Comparison of ENCODE assay signal across 14 cellular contexts in the genomic region with DNA sequence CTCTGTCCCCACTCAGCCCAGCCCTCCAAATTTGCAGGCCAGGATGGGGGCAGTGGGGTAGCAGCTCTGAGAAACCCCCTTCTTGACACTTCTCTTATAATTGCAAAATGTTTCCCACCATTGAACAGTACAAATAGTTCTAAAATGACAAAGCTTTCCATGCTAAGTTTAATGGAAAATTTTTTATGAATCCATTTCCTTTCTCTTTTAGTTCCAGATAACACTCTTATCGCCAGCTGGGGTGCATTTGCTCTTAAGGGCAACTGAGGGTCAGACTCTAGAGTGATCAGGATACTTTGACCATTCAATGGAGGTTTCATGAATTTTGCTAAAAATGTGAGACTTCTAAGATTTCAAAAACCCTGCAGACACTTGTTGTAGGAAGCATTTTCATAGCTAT. TPM values are rescaled to one million over a fixed set of nuclear protein-coding genes. Genes with fewer than 3 reads are reported as not detected.
DNase-seq lines count a peak whose midpoint lies in the region; ATAC-seq, FAIRE-seq and TF ChIP-seq lines count a peak whose summit lies in the region.
"Had no signal": no experiment of that assay in that cellular context is flagged by ENCODE, and none has a peak within 500 bp of the region (broad histone marks: within the 10 kb centered on the region; RNA-seq: fewer than 3 reads in every experiment).

No MANE protein-coding gene starts in this region.

- peaks cover 0 to 24% of the 10 kb centered on the region in 2 donors for H3K36me3 ChIP-seq in left lung

- H3K9me3 ChIP-seq in right cardiac atrium (ENCODE audit: control insufficient read depth, low read length) (no peaks in the 10 kb centered on the region), left lung (no peaks in the 10 kb centered on the region)

- TF ChIP-seq CTCF in activated CD8-positive, alpha-beta T cell treated with anti-CD3 and anti-CD28 coated beads for 36 hours (IDR thresholded peaks at IDR 0.05) = no peak
- no peak for TF ChIP-seq CTCF in left lung (IDR thresholded peaks at IDR 0.05)

- WGBS in right cardiac atrium = 18% methylated on average over 1 of the region's 1 CpG

- no peaks in the 10 kb centered on the region for H3K9me3 Mint-ChIP-seq in activated CD8-positive, alpha-beta T cell treated with anti-CD3 and anti-CD28 coated beads for 36 hours
- H3K9me3 Mint-ChIP-seq in stimulated activated naive B cell treated with anti-CD40 and anti-IgM and Interleukin-4, amounts not matched to agents 10 μg/mL and 1 μg/mL and 100 μg/mL, for 72 hours = peaks cover 0 to 1% of the 10 kb centered on the region in 2 donors
- no peaks in the 10 kb centered on the region for H3K9me3 Mint-ChIP-seq in T-helper 2 cell treated with Interferon-gamma antibody and Interleukin-4, amounts not matched to agents 5 μg/mL and 100 μg/mL, for 36 hours

- peaks cover 29% of the 10 kb centered on the region for H3K36me3 Mint-ChIP-seq in activated CD8-positive, alpha-beta T cell treated with anti-CD3 and anti-CD28 coated beads for 36 hours (ENCODE audit: low read depth)
- H3K36me3 Mint-ChIP-seq in stimulated activated naive B cell treated with anti-CD40 and anti-IgM and Interleukin-4, amounts not matched to agents 10 μg/mL and 1 μg/mL and 100 μg/mL, for 72 hours = peaks cover 51 to 74% of the 10 kb centered on the region in 2 donors
- peaks cover 5% of the 10 kb centered on the region for H3K36me3 Mint-ChIP-seq in T-helper 2 cell treated with Interferon-gamma antibody and Interleukin-4, amounts not matched to agents 5 μg/mL and 100 μg/mL, for 36 hours (ENCODE audit: low read depth)

- H3K27ac Mint-ChIP-seq in activated CD8-positive, alpha-beta T cell treated with anti-CD3 and anti-CD28 coated beads for 36 hours = no peak overlapping the region
- peak overlapping the region; percentile 98 for H3K27ac Mint-ChIP-seq in stimulated activated naive B cell treated with anti-CD40 and anti-IgM and Interleukin-4, amounts not matched to agents 10 μg/mL and 1 μg/mL and 100 μg/mL, for 72 hours
- no peak overlapping the region for H3K27ac Mint-ChIP-seq in T-helper 2 cell treated with Interferon-gamma antibody and Interleukin-4, amounts not matched to agents 5 μg/mL and 100 μg/mL, for 36 hours

- intact Hi-C loops in activated CD8-positive, alpha-beta T cell treated with anti-CD3 and anti-CD28 coated beads for 36 hours (cut with micrococcal nuclease) = no loop called here
- intact Hi-C loops in right cardiac atrium (cut with DNase I) (loop anchor here in 1 of 4 donors (5.0 kb wide), 1 partner anchor 33 kb away; no protein-coding TSS in a partner anchor), left lung (cut with DNase I) (no loop called here)

- no peaks in the 10 kb centered on the region for H3K27me3 Mint-ChIP-seq in activated CD8-positive, alpha-beta T cell treated with anti-CD3 and anti-CD28 coated beads for 36 hours
- H3K27me3 Mint-ChIP-seq in stimulated activated naive B cell treated with anti-CD40 and anti-IgM and Interleukin-4, amounts not matched to agents 10 μg/mL and 1 μg/mL and 100 μg/mL, for 72 hours = no peaks in the 10 kb centered on the region
- H3K27me3 Mint-ChIP-seq in T-helper 2 cell treated with Interferon-gamma antibody and Interleukin-4, amounts not matched to agents 5 μg/mL and 100 μg/mL, for 36 hours (ENCODE audit: low read depth) = no peaks in the 10 kb centered on the region
- H3K27me3 Mint-ChIP-seq: CD4-positive, CD25-positive, alpha-beta regulatory T cell had no signal

- H3K4me1 ChIP-seq in right cardiac atrium (ENCODE audit: control insufficient read depth, insufficient read depth, low read length) (peaks cover 51% of the 10 kb centered on the region), left lung (peaks cover 0 to 54% of the 10 kb centered on the region in 2 donors)

- H3K27me3 ChIP-seq in right cardiac atrium (ENCODE audit: control insufficient read depth, insufficient read depth) (no peaks in the 10 kb centered on the region), left lung (no peaks in the 10 kb centered on the region)

- H3K27ac ChIP-seq in right cardiac atrium (ENCODE audit: low read length) (peak overlapping the region; percentile 77), left lung (peak overlapping the region in 1 of 2 donors; percentile 73)
- H3K27ac ChIP-seq: RWPE1 had no signal

- peak; percentile 83 for FAIRE-seq in GM19239 (lab: Jason Lieb, UNC)

- no peak overlapping the region for H3K4me3 ChIP-seq in right cardiac atrium (ENCODE audit: low read length)
- H3K4me3 ChIP-seq in left lung = no peak overlapping the region

- CTCF ChIA-PET in activated CD8-positive, alpha-beta T cell treated with anti-CD3 and anti-CD28 coated beads for 36 hours (lab: Charles Lee) = interaction anchor here (1.8 to 3.3 kb wide), 3 partner anchors 18 to 34 kb away, joined by 7 to 13 read pairs (median 10); a partner anchor contains a TSS

- no peak for DNase-seq in GM19239 (ENCODE audit: insufficient read length, low spot score)
- DNase-seq in activated CD8-positive, alpha-beta T cell treated with anti-CD3 and anti-CD28 coated beads for 36 hours = no peak
- DNase-seq in right cardiac atrium = no peak
- no peak for DNase-seq in stimulated activated naive B cell treated with anti-CD40 and anti-IgM and Interleukin-4, amounts not matched to agents 10 μg/mL and 1 μg/mL and 100 μg/mL, for 72 hours
- no peak for DNase-seq in kidney tubule cell (ENCODE audit: low spot score)
- no peak for DNase-seq in NCI-H1694 treated with DMSO at 0.1 percent for 48 hours (lab: John Stamatoyannopoulos, UW)
- no peak for DNase-seq in left lung
- DNase-seq in T-helper 2 cell treated with Interferon-gamma antibody and Interleukin-4, amounts not matched to agents 5 μg/mL and 100 μg/mL, for 36 hours (ENCODE audit: low spot score) = no peak
- DNase-seq: hippocampal formation; NCI-H1048; stimulated activated naive CD4-positive, alpha-beta T cell; T1000 had no signal

- peaks cover 53% of the 10 kb centered on the region for H3K4me1 Mint-ChIP-seq in activated CD8-positive, alpha-beta T cell treated with anti-CD3 and anti-CD28 coated beads for 36 hours (ENCODE audit: low read depth)
- peaks cover 84 to 95% of the 10 kb centered on the region in 2 donors for H3K4me1 Mint-ChIP-seq in stimulated activated naive B cell treated with anti-CD40 and anti-IgM and Interleukin-4, amounts not matched to agents 10 μg/mL and 1 μg/mL and 100 μg/mL, for 72 hours
- peaks cover 41% of the 10 kb centered on the region for H3K4me1 Mint-ChIP-seq in T-helper 2 cell treated with Interferon-gamma antibody and Interleukin-4, amounts not matched to agents 5 μg/mL and 100 μg/mL, for 36 hours (ENCODE audit: low read depth)

- ATAC-seq in activated CD8-positive, alpha-beta T cell treated with anti-CD3 and anti-CD28 coated beads for 36 hours = peak; percentile 45
- no peak for ATAC-seq in right cardiac atrium
- peak in 1 of 2 donors; percentile 2 for ATAC-seq in stimulated activated naive B cell treated with anti-CD40 and anti-IgM and Interleukin-4, amounts not matched to agents 10 μg/mL and 1 μg/mL and 100 μg/mL, for 72 hours (replicated peaks)
- no peak for ATAC-seq in left lung

- POLR2A ChIA-PET in activated CD8-positive, alpha-beta T cell treated with anti-CD3 and anti-CD28 coated beads for 36 hours (lab: Charles Lee) = interaction anchor here (1.4 to 1.9 kb wide), 2 partner anchors 13 to 24 kb away, joined by 4 read pairs; no protein-coding TSS in a partner anchor

- no peak overlapping the region for H3K4me3 Mint-ChIP-seq in activated CD8-positive, alpha-beta T cell treated with anti-CD3 and anti-CD28 coated beads for 36 hours
- peak overlapping the region; percentile 15 to 65 for H3K4me3 Mint-ChIP-seq in stimulated activated naive B cell treated with anti-CD40 and anti-IgM and Interleukin-4, amounts not matched to agents 10 μg/mL and 1 μg/mL and 100 μg/mL, for 72 hours
- no peak overlapping the region for H3K4me3 Mint-ChIP-seq in T-helper 2 cell treated with Interferon-gamma antibody and Interleukin-4, amounts not matched to agents 5 μg/mL and 100 μg/mL, for 36 hours

RNA-seq across cellular contexts. Expression of a gene that starts 29.9 kb away (rescaled TPM):
- 10 to 100 TPM; 26.6 to 28.9 TPM for total RNA-seq in activated CD8-positive, alpha-beta T cell treated with anti-CD3 and anti-CD28 coated beads for 36 hours
- 10 to 100 TPM; 24.9 to 32.7 (median 29.0) TPM for total RNA-seq in right cardiac atrium
- polyA plus RNA-seq in right cardiac atrium = 13.3 TPM
- 10 to 100 TPM; 26.5 to 42.6 TPM for total RNA-seq in left lung

RNA-seq across cellular contexts. Expression of a gene that starts 51.5 kb away (rescaled TPM):
- total RNA-seq in activated CD8-positive, alpha-beta T cell treated with anti-CD3 and anti-CD28 coated beads for 36 hours = 10 to 100 TPM; 89.6 to 94.8 TPM
- total RNA-seq in right cardiac atrium (10 to 100 TPM; 29.9 to 48.2 (median 34.9) TPM), left lung (10 to 100 TPM; 46.7 to 82.1 TPM)
- polyA plus RNA-seq in right cardiac atrium = 10.5 TPM

RNA-seq across cellular contexts. Expression of a gene that starts 53.1 kb away (rescaled TPM):
- 10 to 100 TPM; 63.8 to 64.6 TPM for total RNA-seq in activated CD8-positive, alpha-beta T cell treated with anti-CD3 and anti-CD28 coated beads for 36 hours
- total RNA-seq in right cardiac atrium (10 to 100 TPM; 20.0 to 36.3 (median 23.9) TPM), left lung (10 to 100 TPM; 35.7 to 53.0 TPM)
- 14.2 TPM for polyA plus RNA-seq in right cardiac atrium

Comparison
In these comparisons a context has a peak if more than half of its experiments do, and no peak if none do; other contexts are left out.
1. H3K4me3 Mint-ChIP-seq: peak in stimulated activated naive B cell treated with anti-CD40 and anti-IgM and Interleukin-4, amounts not matched to agents 10 μg/mL and 1 μg/mL and 100 μg/mL, for 72 hours (2 of 2); none in activated CD8-positive, alpha-beta T cell treated with anti-CD3 and anti-CD28 coated beads for 36 hours (single experiment) and T-helper 2 cell treated with Interferon-gamma antibody and Interleukin-4, amounts not matched to agents 5 μg/mL and 100 μg/mL, for 36 hours (single experiment).